Comparison of ENCODE assay signal across 8 cellular contexts in genomic region chr3:126389112-126389791, GRCh38. TPM values are rescaled to one million over a fixed set of nuclear protein-coding genes. Genes with fewer than 3 reads are reported as not detected.
A peak's percentile ranks its signal among the peaks of the same experiment; 100 is the strongest.
DNase-seq lines count a peak whose midpoint lies in the region; ATAC-seq, FAIRE-seq and TF ChIP-seq lines count a peak whose summit lies in the region.

No MANE protein-coding gene starts in this region.

- peak overlapping the region; percentile 86 for H3K4me2 ChIP-seq in A549
- H3K4me2 ChIP-seq in osteoblast (ENCODE audit: insufficient read depth, low read length), result peak overlapping the region; percentile 90

- H3K79me2 ChIP-seq in osteoblast (ENCODE audit: insufficient read depth, low read length), result no peaks in the 10 kb centered on the region

- H4K20me1 ChIP-seq in osteoblast (ENCODE audit: insufficient read depth, low read length), result no peaks in the 10 kb centered on the region

- TF ChIP-seq EP300 in A549 (IDR thresholded peaks at IDR 0.05), result no peak

- TF ChIP-seq POLR2A in A549 (IDR thresholded peaks at IDR 0.05; ENCODE audit: low read length), result no peak
- TF ChIP-seq POLR2A in GM12891 (IDR thresholded peaks at IDR 0.05; ENCODE audit: low read depth, low read length), result no peak
- TF ChIP-seq POLR2A in adrenal gland (IDR thresholded peaks at IDR 0.05), result peak; percentile 40 to 56
- TF ChIP-seq POLR2A in uterus (IDR thresholded peaks at IDR 0.05), result peak; percentile 70 to 77

- POLR2A ChIA-PET in A549 (lab: Yijun Ruan, JAX), result no interaction called here

- intact Hi-C loops in adrenal gland (cut with DNase I), result loop anchor here in 1 of 2 donors (2.0 kb wide), 1 partner anchor 130 kb away; no protein-coding TSS in a partner anchor
- intact Hi-C loops in cardiac septum (cut with DNase I), result loop anchor here (1.0 to 2.0 kb wide), 4 partner anchors 32 to 255 kb away; partner anchors contain the start of gene KLF15
- intact Hi-C loops in uterus (cut with DNase I; ENCODE audit: low total_unique reads), result no loop called here

- peak; percentile 98 to 99 for ATAC-seq in A549

- WGBS in A549 (ENCODE audit: missing lambda C conversion rate), result 6% methylated on average over 36 of the region's 58 CpGs
- 2 to 5% (median 3%) methylated on average over 38 to 58 of the region's 58 CpGs for WGBS in adrenal gland, 4 donors

- H3K27me3 ChIP-seq in adrenal gland (no peaks in the 10 kb centered on the region), osteoblast (ENCODE audit: insufficient read depth, low read length) (peaks cover 16% of the 10 kb centered on the region), uterus (no peaks in the 10 kb centered on the region)

- H2AFZ ChIP-seq in osteoblast (ENCODE audit: low read length), result peak overlapping the region; percentile 85

- CTCF ChIA-PET in A549 (lab: Yijun Ruan, JAX), result interaction anchor here (0.6 to 11.1 kb wide), 30 partner anchors 8 to 336 kb away, joined by 3 to 110 read pairs (median 4); no protein-coding TSS in a partner anchor

- H3K36me3 ChIP-seq in adrenal gland (replicated peaks in 1 of 2), result no peaks in the 10 kb centered on the region
- H3K36me3 ChIP-seq in osteoblast (ENCODE audit: insufficient read depth, low read length), result no peaks in the 10 kb centered on the region
- no peaks in the 10 kb centered on the region for H3K36me3 ChIP-seq in uterus

- DNase-seq in A549 (ENCODE audit: low read depth in 1 of 2, low spot score in 1 of 2) (peak; percentile 50 to 81), GM12891 (ENCODE audit: insufficient read length, low spot score) (peak; percentile 73), HK-2 (ENCODE audit: unreplicated experiment) (peak; percentile 73), OCI-M2 (lab: John Stamatoyannopoulos, UW; ENCODE audit: unreplicated experiment) (peak; percentile 46), adrenal gland (peak; percentile 84 to 98 (median 96)), cardiac septum (ENCODE audit: low spot score) (peak; percentile 88), osteoblast (ENCODE audit: insufficient read length, low spot score, missing footprints) (peak; percentile 98), uterus (peak; percentile 88 to 94)

- H3K27ac ChIP-seq in A549 (peak overlapping the region; percentile 70 to 84; a peak in 5 of 6 replicates), adrenal gland (peak overlapping the region in 4 of 5 donors; percentile 43 to 79 (median 72)), osteoblast (ENCODE audit: low read depth, low read length) (peak overlapping the region; percentile 45), uterus (peak overlapping the region; percentile 79 to 84)

- peak; percentile 69 to 91 for TF ChIP-seq RAD21 in A549 (conservative IDR thresholded peaks at IDR 0.05 in 1 of 2, IDR thresholded peaks at IDR 0.05 in 1 of 2)

- H3K4me3 ChIP-seq in A549 (peak overlapping the region; percentile 36), adrenal gland (peak overlapping the region in 1 of 4 donors; percentile 36), osteoblast (ENCODE audit: insufficient read depth, low read length) (peak overlapping the region; percentile 76), uterus (peak overlapping the region; percentile 47 to 48)

- no peak for FAIRE-seq in A549 (lab: Jason Lieb, UNC)
- peak; percentile 88 for FAIRE-seq in GM12891 (lab: Jason Lieb, UNC)

- no peaks in the 10 kb centered on the region for H3K4me1 ChIP-seq in A549
- peaks cover 4 to 5% of the 10 kb centered on the region in 2 donors for H3K4me1 ChIP-seq in adrenal gland (replicated peaks in 1 of 2)
- H3K4me1 ChIP-seq in osteoblast (ENCODE audit: insufficient read depth, low read length), result peaks cover 2% of the 10 kb centered on the region
- no peaks in the 10 kb centered on the region for H3K4me1 ChIP-seq in uterus

- H3K9me3 ChIP-seq in A549, result no peaks in the 10 kb centered on the region
- H3K9me3 ChIP-seq in adrenal gland (replicated peaks in 1 of 3), result no peaks in the 10 kb centered on the region
- no peaks in the 10 kb centered on the region for H3K9me3 ChIP-seq in osteoblast (ENCODE audit: low read depth, low read length)
- H3K9me3 ChIP-seq in uterus, result no peaks in the 10 kb centered on the region

- TF ChIP-seq CTCF in A549 (IDR thresholded peaks at IDR 0.05) (peak; percentile 96), adrenal gland (IDR thresholded peaks at IDR 0.05) (peak; percentile 62 to 99 (median 94)), osteoblast (IDR thresholded peaks at IDR 0.05; ENCODE audit: extremely low read depth, low read depth, low read length) (peak; percentile 83), uterus (IDR thresholded peaks at IDR 0.05) (peak; percentile 92 to 100 (median 100))

TF ChIP-seq in A549, 52 proteins besides CTCF, POLR2A, EP300 and RAD21:
- TF ChIP-seq BCL3 (IDR thresholded peaks at IDR 0.05), result no peak
- peak; percentile 96 for TF ChIP-seq SMC3 (IDR thresholded peaks at IDR 0.05)
- TF ChIP-seq KDM5A (IDR thresholded peaks at IDR 0.05), result no peak
- peak; percentile 55 for TF ChIP-seq MAX (IDR thresholded peaks at IDR 0.05)
- TF ChIP-seq CHD2 (IDR thresholded peaks at IDR 0.05; ENCODE audit: low read length, partially characterized antibody), result no peak
TF ChIP-seq in A549: peak in this region for 2.

TF ChIP-seq in GM12891, 5 proteins besides CTCF, POLR2A, EP300 and RAD21:
- TF ChIP-seq PAX5 (IDR thresholded peaks at IDR 0.05; ENCODE audit: insufficient read depth, low read length, severe bottlenecking) (no peak), SPI1 (IDR thresholded peaks at IDR 0.05; ENCODE audit: low read depth, low read length) (no peak), POU2F2 (IDR thresholded peaks at IDR 0.05; ENCODE audit: low read depth, low read length) (no peak), TAF1 (IDR thresholded peaks at IDR 0.05; ENCODE audit: low read depth, low read length) (no peak), POLR2AphosphoS5 (IDR thresholded peaks at IDR 0.05; ENCODE audit: low read depth, low read length) (no peak)

RNA-seq across cellular contexts. Expression of gene CFAP100, which starts 5.5 kb away (rescaled TPM):
- polyA plus RNA-seq in A549 (2011; rRNA removed) (not detected in 2 replicates), A549 (2017; fragmentation: RNase III; extraction: RNeasy Plus Mini Kit Qiagen cat#74134 plus additional on column Dnase treatment) (not detected in 3 replicates), adrenal gland (not detected)
- polyA plus RNA-seq in A549 (2012; cell fraction: cytosol; rRNA removed), result not detected in 2 replicates
- not detected in 2 replicates for polyA plus RNA-seq in A549 (2012; cell fraction: nucleus; rRNA removed)
- polyA minus RNA-seq in A549 (2011; rRNA and poly(A)+ RNA removed), result not detected in 2 replicates
- not detected for polyA plus RNA-seq in GM12891 (2012; ENCODE audit: low read depth, missing spikeins)
- total RNA-seq in adrenal gland (not detected), cardiac septum (not detected), osteoblast (not detected in 2 replicates), uterus (1 to 10 TPM in 1 of 4 donors, under 1 TPM in 1, not detected in 2; 0.98 to 2.8 TPM)

RNA-seq across cellular contexts. Expression of gene KLF15, which starts 32.0 kb away (rescaled TPM):
- polyA plus RNA-seq in A549 (2011; rRNA removed) (not detected in 2 replicates), A549 (2017; fragmentation: RNase III; extraction: RNeasy Plus Mini Kit Qiagen cat#74134 plus additional on column Dnase treatment) (not detected in 3 replicates), adrenal gland (10 to 100 TPM in 1 of 3 donors, 1 to 10 TPM in 2; 3.6 to 10.8 (median 8.3) TPM)
- polyA plus RNA-seq in A549 (2012; cell fraction: cytosol; rRNA removed), result 0.01 and 0.04 TPM in 2 replicates
- 0.01 and 0.05 TPM in 2 replicates for polyA plus RNA-seq in A549 (2012; cell fraction: nucleus; rRNA removed)
- polyA minus RNA-seq in A549 (2011; rRNA and poly(A)+ RNA removed), result not detected in 2 replicates
- not detected for polyA plus RNA-seq in GM12891 (2012; ENCODE audit: low read depth, missing spikeins)
- total RNA-seq in adrenal gland (10 to 100 TPM in 7 of 8 donors, 1 to 10 TPM in 1; 6.1 to 22.4 (median 13.6) TPM), cardiac septum (11.5 TPM), osteoblast (4.3 and 4.4 TPM in 2 replicates), uterus (10 to 100 TPM in 3 of 4 donors, 1 to 10 TPM in 1; 1.9 to 23.4 (median 18.2) TPM)

Comparison
In these comparisons a context has a peak if more than half of its experiments do, and no peak if none do; other contexts are left out.
1. DNase-seq: peak in every context shown above with its lines; median percentile 98 in osteoblast; 96 in adrenal gland; 91 in uterus; 88 in cardiac septum; 73 in GM12891; 73 in HK-2; 66 in A549; 46 in OCI-M2.
2. POLR2A ChIP-seq: peak in adrenal gland (2 of 2) and uterus (2 of 2); none in A549 (single experiment) and GM12891 (single experiment).
3. Peak in every context shown above with its lines, with median percentiles within 50 percentile points of each other: H3K27ac ChIP-seq and CTCF ChIP-seq.